ENCODE assay signal across 11 cellular contexts in the genomic region with DNA sequence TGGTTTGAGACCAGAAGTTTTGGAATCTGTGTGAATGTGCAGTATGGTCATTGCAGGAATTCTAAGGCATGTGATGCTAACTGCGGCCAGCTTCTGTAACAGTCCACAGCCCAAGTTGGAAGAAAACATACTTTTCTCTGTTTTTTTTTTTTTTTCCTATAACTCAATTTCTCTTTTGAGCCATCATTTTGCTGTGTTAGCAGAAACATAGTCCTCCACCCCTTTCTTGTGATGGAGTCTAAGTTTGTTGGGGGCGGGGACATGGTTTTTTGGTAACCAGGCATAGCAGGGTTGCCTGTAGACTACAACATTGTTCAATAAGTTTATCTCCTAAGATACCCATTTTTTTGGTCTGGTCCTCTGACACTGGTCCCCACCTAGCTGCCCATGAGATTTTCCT.
"Had no signal": no experiment of that assay in that cellular context is flagged by ENCODE, and none has a peak within 500 bp of the region (broad histone marks: within the 10 kb centered on the region; RNA-seq: fewer than 3 reads in every experiment).

No MANE protein-coding gene starts in this region.

- H3K36me3 ChIP-seq: HAP-1 had no signal

- DNase-seq: GM23248, GOT3, H7, H9, HCEC 1CT, HFFc6 had no signal

- H2AFZ ChIP-seq: GM23248, GM23338 had no signal

- H3K4me3 ChIP-seq: GM23248, GM23338, HAP-1 had no signal

- H3K27ac ChIP-seq: GM23248 had no signal

- H3K9ac ChIP-seq: GM23248 had no signal

- FAIRE-seq: H1, H54 had no signal

- H3K4me1 ChIP-seq: HAP-1 had no signal

- ATAC-seq: GM23338, HCT116 had no signal

- H3K27ac Mint-ChIP-seq: GM23338, H9, HFFc6 had no signal

- H3K4me2 ChIP-seq: GM23338 had no signal

- H3K9me3 Mint-ChIP-seq: GM23338 had no signal

- H3K9me3 ChIP-seq: HAP-1 had no signal

- H3K4me3 Mint-ChIP-seq: GM23338, H9, HFFc6 had no signal
